Comparison of ENCODE assay signal across 19 cellular contexts in genomic region chr2:166090900-166091299, GRCh38. TPM values are rescaled to one million over a fixed set of nuclear protein-coding genes. Genes with fewer than 3 reads are reported as not detected.
DNase-seq lines count a peak whose midpoint lies in the region; ATAC-seq and TF ChIP-seq lines count a peak whose summit lies in the region.
"Had no signal": no experiment of that assay in that cellular context is flagged by ENCODE, and none has a peak within 500 bp of the region (broad histone marks: within the 10 kb centered on the region; RNA-seq: fewer than 3 reads in every experiment).

No MANE protein-coding gene starts in this region.

- no peak overlapping the region for H3K27ac ChIP-seq in GM23338 (ENCODE audit: low read depth)

- peaks cover 11% of the 10 kb centered on the region; the same call in 2 of the 3 replicates for H3K4me1 Mint-ChIP-seq in GM23338
- H3K4me1 Mint-ChIP-seq: CD4-positive, alpha-beta memory T cell; stimulated activated effector memory CD8-positive, alpha-beta T cell treated with anti-CD3 and anti-CD28 coated beads, Interleukin-12 subunit alpha, Interleukin-12 subunit beta, amount 100 ng/mL, for 72 hours had no signal

- H3K79me2 ChIP-seq in GM23338 (replicated peaks; ENCODE audit: insufficient read depth) = no peaks in the 10 kb centered on the region

- H3K4me3 ChIP-seq in GM23338 (no peak overlapping the region), neuron (ENCODE audit: low read length) (peak overlapping the region; percentile 27)

- no peak for TF ChIP-seq CTCF in GM23338 (conservative IDR thresholded peaks at IDR 0.05; ENCODE audit: low read depth in 2 of 2)

- DNase-seq in GM23338 (ENCODE audit: low spot score) (no peak), NOMO-1 treated with dmso at 0.1 percent for 144 hours (lab: John Stamatoyannopoulos, UW; ENCODE audit: unreplicated experiment) (peak; percentile 30), dermis microvascular lymphatic vessel endothelial cell (ENCODE audit: low read depth in 2 of 2) (peak; percentile 41 to 52), NCI-H1048 (lab: John Stamatoyannopoulos, UW) (no peak), activated T-cell treated with anti-CD3 and anti-CD28 coated beads for 4 hours (no peak)
- DNase-seq: activated CD4-positive, alpha-beta T cell treated with anti-CD3 and anti-CD28 coated beads, Interleukin-2, amount 50 U/mL, for 48 hours; CD4-positive, alpha-beta memory T cell; effector memory CD4-positive, alpha-beta T cell; kidney; NCI-H1930; NCI-H748 treated with DMSO at 0.1 percent for 48 hours; stimulated activated CD4-positive, alpha-beta T cell treated with anti-CD3 and anti-CD28 coated beads, Interleukin-4, amount 100 ng/mL, for 4 hours had no signal

- H2AFZ ChIP-seq in GM23338 (peak overlapping the region; percentile 1; the same call in 1 of the 2 replicates), neuron (ENCODE audit: low read depth, low read length) (peak overlapping the region; percentile 85)

- no peaks in the 10 kb centered on the region for H3K9me3 ChIP-seq in neuron (ENCODE audit: low read length)

- H3K4me2 ChIP-seq in GM23338 = no peak overlapping the region

- H3K4me3 Mint-ChIP-seq in GM23338 = no peak overlapping the region
- H3K4me3 Mint-ChIP-seq: CD4-positive, alpha-beta memory T cell; stimulated activated effector memory CD8-positive, alpha-beta T cell treated with anti-CD3 and anti-CD28 coated beads, Interleukin-12 subunit alpha, Interleukin-12 subunit beta, amount 100 ng/mL, for 72 hours had no signal

- peak; percentile 33; the same call in 2 of the 3 replicates for ATAC-seq in GM23338
- no peak for ATAC-seq in GM18873 (IDR thresholded peaks at IDR 0.05; ENCODE audit: low FRiP score, unreplicated experiment)
- no peak for ATAC-seq in GM18858 (IDR thresholded peaks at IDR 0.05; ENCODE audit: unreplicated experiment)
- ATAC-seq: stimulated activated effector memory CD8-positive, alpha-beta T cell treated with anti-CD3 and anti-CD28 coated beads, Interleukin-12 subunit alpha, Interleukin-12 subunit beta, amount 100 ng/mL, for 72 hours had no signal

- no peaks in the 10 kb centered on the region for H3K9me3 Mint-ChIP-seq in GM23338
- H3K9me3 Mint-ChIP-seq: activated T-helper 2 cell treated with anti-CD3 and anti-CD28 coated beads, Interferon-gamma antibody, Interleukin-2, Interleukin-4, amounts not matched to agents 10 μg/mL and 5 μg/mL and 100 μg/mL, durations not matched to agents 14 hours and 24 hours and 36 hours; CD4-positive, alpha-beta memory T cell; stimulated activated effector memory CD8-positive, alpha-beta T cell treated with anti-CD3 and anti-CD28 coated beads, Interleukin-12 subunit alpha, Interleukin-12 subunit beta, amount 100 ng/mL, for 72 hours had no signal

- H3K4me1 ChIP-seq in GM23338 (ENCODE audit: insufficient read depth) (0 out of 2 replicates have a peak, but pooled peaks cover 5% of the 10 kb centered on the region), neuron (ENCODE audit: insufficient read depth, low read length) (peaks cover 11% of the 10 kb centered on the region)

- peaks cover 1% of the 10 kb centered on the region for H3K27me3 Mint-ChIP-seq in GM23338 (ENCODE audit: insufficient read depth, low read depth, poor library complexity)

- no peaks in the 10 kb centered on the region for H3K27me3 ChIP-seq in GM23338 (ENCODE audit: insufficient read depth)
- no peaks in the 10 kb centered on the region for H3K27me3 ChIP-seq in neuron (ENCODE audit: insufficient read depth, low read length)

- peak overlapping the region; percentile 41 for H3K27ac Mint-ChIP-seq in GM23338
- H3K27ac Mint-ChIP-seq: activated T-helper 2 cell treated with anti-CD3 and anti-CD28 coated beads, Interferon-gamma antibody, Interleukin-2, Interleukin-4, amounts not matched to agents 10 μg/mL and 5 μg/mL and 100 μg/mL, durations not matched to agents 14 hours and 24 hours and 36 hours; CD4-positive, alpha-beta memory T cell; stimulated activated effector memory CD8-positive, alpha-beta T cell treated with anti-CD3 and anti-CD28 coated beads, Interleukin-12 subunit alpha, Interleukin-12 subunit beta, amount 100 ng/mL, for 72 hours had no signal

- H3K9me2 ChIP-seq in GM23338 (ENCODE audit: insufficient read depth) = no peaks in the 10 kb centered on the region

- H3K36me3 Mint-ChIP-seq in GM23338 (ENCODE audit: low read depth) = no peaks in the 10 kb centered on the region
- H3K36me3 Mint-ChIP-seq: CD4-positive, alpha-beta memory T cell; stimulated activated effector memory CD8-positive, alpha-beta T cell treated with anti-CD3 and anti-CD28 coated beads, Interleukin-12 subunit alpha, Interleukin-12 subunit beta, amount 100 ng/mL, for 72 hours had no signal

- H4K20me1 ChIP-seq in GM23338 (replicated peaks; ENCODE audit: insufficient read depth) = no peaks in the 10 kb centered on the region

- H3K36me3 ChIP-seq in GM23338 (ENCODE audit: insufficient read depth) (no peaks in the 10 kb centered on the region), neuron (ENCODE audit: insufficient read depth, low read length) (no peaks in the 10 kb centered on the region)

- H3F3A ChIP-seq in GM23338 (replicated peaks; ENCODE audit: low read depth) = no peaks in the 10 kb centered on the region

TF ChIP-seq in GM23338, 12 proteins besides CTCF, POLR2A, EP300 and RAD21 (continues in another document):
- TF ChIP-seq EZH2phosphoT487 (IDR thresholded peaks at IDR 0.05; ENCODE audit: unreplicated experiment) (no peak), ZNF462 (CRISPR knock-in tag; IDR thresholded peaks at IDR 0.05) (no peak), STAT1 (IDR thresholded peaks at IDR 0.05; ENCODE audit: unreplicated experiment) (no peak)
- TF ChIP-seq, protein P1, sequence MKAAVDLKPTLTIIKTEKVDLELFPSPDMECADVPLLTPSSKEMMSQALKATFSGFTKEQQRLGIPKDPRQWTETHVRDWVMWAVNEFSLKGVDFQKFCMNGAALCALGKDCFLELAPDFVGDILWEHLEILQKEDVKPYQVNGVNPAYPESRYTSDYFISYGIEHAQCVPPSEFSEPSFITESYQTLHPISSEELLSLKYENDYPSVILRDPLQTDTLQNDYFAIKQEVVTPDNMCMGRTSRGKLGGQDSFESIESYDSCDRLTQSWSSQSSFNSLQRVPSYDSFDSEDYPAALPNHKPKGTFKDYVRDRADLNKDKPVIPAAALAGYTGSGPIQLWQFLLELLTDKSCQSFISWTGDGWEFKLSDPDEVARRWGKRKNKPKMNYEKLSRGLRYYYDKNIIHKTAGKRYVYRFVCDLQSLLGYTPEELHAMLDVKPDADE (IDR thresholded peaks at IDR 0.05) = no peak

RNA-seq across cellular contexts. Expression of gene SCN1A, which starts 36.9 kb away (rescaled TPM):
- total RNA-seq in GM23338 (2014; rRNA removed; shearing (Covaris generic)) = 1.2 and 2.1 TPM in 2 replicates
- polyA plus RNA-seq in GM23338 (2016; fragmentation: Nextera tagmentation; extraction: Ambion mirVana) = 0.92 and 1.3 TPM in 2 replicates
- under 0.01 TPM in 2 replicates for total RNA-seq in dermis microvascular lymphatic vessel endothelial cell
- total RNA-seq: activated T-helper 2 cell treated with anti-CD3 and anti-CD28 coated beads, Interferon-gamma antibody, Interleukin-2, Interleukin-4, amounts not matched to agents 10 μg/mL and 5 μg/mL and 100 μg/mL, durations not matched to agents 14 hours and 24 hours and 36 hours; CD4-positive, alpha-beta memory T cell; kidney; renal cortical epithelial cell; ureter had no signal
- polyA plus RNA-seq: CD4-positive, alpha-beta memory T cell had no signal

Comparison
In these comparisons a context has a peak if more than half of its experiments do, and no peak if none do; other contexts are left out.
1. DNase-seq: peak in NOMO-1 treated with dmso at 0.1 percent for 144 hours (single experiment) and dermis microvascular lymphatic vessel endothelial cell (2 of 2); none in GM23338 (single experiment), NCI-H1048 (single experiment) and activated T-cell treated with anti-CD3 and anti-CD28 coated beads for 4 hours (single experiment).